In the genomic region with DNA sequence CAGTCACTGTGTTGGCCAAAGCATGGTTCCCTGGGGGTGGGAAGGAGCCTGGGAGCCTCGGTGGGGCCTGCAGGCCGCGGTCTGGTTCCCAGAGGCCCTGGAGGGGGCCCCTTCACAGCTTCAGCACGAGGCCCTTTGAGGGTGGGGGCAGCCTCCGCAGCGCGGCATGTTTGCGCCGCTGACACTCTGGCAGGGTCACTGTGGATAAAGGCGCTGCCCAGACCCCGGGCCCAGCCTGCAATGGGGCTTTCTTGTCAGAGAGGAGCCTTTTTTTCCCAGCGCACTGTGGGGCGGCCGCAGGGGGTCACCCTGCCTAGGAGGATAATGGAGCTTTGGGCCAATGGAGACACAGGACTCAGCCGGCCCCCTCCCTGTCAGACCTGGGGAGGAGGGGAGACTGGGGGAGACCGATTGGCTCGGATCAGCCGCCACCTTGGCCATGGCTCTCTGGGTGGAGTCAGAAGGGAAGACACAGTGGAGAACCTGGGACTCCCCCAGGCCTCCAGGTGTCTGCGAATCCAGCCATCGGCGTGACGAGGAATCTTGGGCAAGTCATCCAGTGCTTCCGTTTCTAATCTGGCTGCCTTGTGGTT, we compare ENCODE assay signal across 2 cellular contexts.
TF ChIP-seq lines count a peak whose summit lies in the region.

No MANE protein-coding gene starts in this region.

TF ChIP-seq in GM23338, 12 proteins besides CTCF, POLR2A, EP300 and RAD21:
- no peak for TF ChIP-seq NANOG (IDR thresholded peaks at IDR 0.05; ENCODE audit: borderline replicate concordance)

TF ChIP-seq in H1, 55 proteins besides CTCF, POLR2A, EP300 and RAD21:
- no peak for TF ChIP-seq SRF (IDR thresholded peaks at IDR 0.05; ENCODE audit: low read depth, low read length)
- no peak for TF ChIP-seq CHD2 (IDR thresholded peaks at IDR 0.05; ENCODE audit: low read length)
- TF ChIP-seq SUZ12 (IDR thresholded peaks at IDR 0.05; ENCODE audit: low read length), result no peak
- no peak for TF ChIP-seq NANOG (IDR thresholded peaks at IDR 0.05; ENCODE audit: insufficient read depth, low read depth, low read length, poor library complexity, severe bottlenecking)
- no peak for TF ChIP-seq BRCA1 (IDR thresholded peaks at IDR 0.05; ENCODE audit: low read depth, low read length)
- no peak for TF ChIP-seq CBX5 (IDR thresholded peaks at IDR 0.05; ENCODE audit: low read depth, low read length)
- no peak for TF ChIP-seq HDAC2 (IDR thresholded peaks at IDR 0.05; ENCODE audit: borderline replicate concordance in 1 of 2, low read depth in 2 of 2, low read length in 2 of 2)
- no peak for TF ChIP-seq ASH2L (IDR thresholded peaks at IDR 0.05; ENCODE audit: low read length)
- no peak for TF ChIP-seq BACH1 (IDR thresholded peaks at IDR 0.05; ENCODE audit: low read length)
- TF ChIP-seq GABPA (IDR thresholded peaks at IDR 0.05; ENCODE audit: borderline replicate concordance, insufficient read depth, low read length), result no peak
- TF ChIP-seq TAF7 (optimal IDR thresholded peaks at IDR 0.05; ENCODE audit: borderline replicate concordance, low read depth, low read length), result no peak
- TF ChIP-seq, protein P1, sequence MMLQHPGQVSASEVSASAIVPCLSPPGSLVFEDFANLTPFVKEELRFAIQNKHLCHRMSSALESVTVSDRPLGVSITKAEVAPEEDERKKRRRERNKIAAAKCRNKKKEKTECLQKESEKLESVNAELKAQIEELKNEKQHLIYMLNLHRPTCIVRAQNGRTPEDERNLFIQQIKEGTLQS (IDR thresholded peaks at IDR 0.05; ENCODE audit: insufficient read depth, low read depth, low read length), result no peak
- no peak for TF ChIP-seq TBP (IDR thresholded peaks at IDR 0.05; ENCODE audit: low read depth, low read length)
- no peak for TF ChIP-seq TCF12 (IDR thresholded peaks at IDR 0.05; ENCODE audit: low read depth, low read length)
- TF ChIP-seq KDM5A (IDR thresholded peaks at IDR 0.05; ENCODE audit: low read length), result no peak
- TF ChIP-seq RNF2 (IDR thresholded peaks at IDR 0.05; ENCODE audit: borderline replicate concordance, low read depth, low read length, missing control alignments, poor library complexity, severe bottlenecking), result no peak
